ENCODE assay signal across 1 cellular context in the genomic region with DNA sequence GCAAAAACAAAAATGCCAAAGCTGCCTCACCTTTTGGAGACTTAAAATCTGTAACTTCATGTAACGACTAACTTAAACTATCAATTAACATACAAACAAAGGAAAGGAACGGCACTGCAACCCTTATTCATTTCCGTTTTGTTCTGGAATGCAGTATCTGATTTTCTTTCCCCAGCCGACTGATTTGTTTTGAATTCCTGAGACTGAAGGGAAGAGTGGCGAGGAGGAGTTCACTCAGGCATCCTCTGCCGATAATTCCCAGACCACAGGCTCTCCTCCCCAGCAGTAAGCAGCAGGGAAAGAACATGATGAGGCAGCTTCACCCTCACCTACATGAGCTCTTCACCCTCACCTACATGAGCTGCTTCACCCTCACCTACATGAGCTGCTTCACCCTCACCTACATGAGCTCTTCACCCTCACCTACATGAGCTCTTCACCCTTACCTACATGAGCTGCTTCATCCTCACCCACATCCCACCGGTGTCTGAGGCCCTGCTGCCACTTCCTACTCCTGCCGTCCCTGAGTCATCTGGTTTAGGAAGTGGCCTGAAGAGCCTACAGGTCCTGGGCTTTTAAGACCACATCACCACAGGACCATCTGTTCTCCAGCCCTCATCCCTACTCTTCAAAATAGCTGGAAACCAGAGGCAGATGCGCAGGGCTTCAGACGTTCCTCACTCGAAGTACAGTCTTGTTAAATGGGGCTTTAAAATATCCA.
TF ChIP-seq lines count a peak whose summit lies in the region.

No MANE protein-coding gene starts in this region.

TF ChIP-seq in WTC11, 78 proteins besides CTCF, POLR2A, EP300 and RAD21 (continued from another document):
- TF ChIP-seq, protein P1, sequence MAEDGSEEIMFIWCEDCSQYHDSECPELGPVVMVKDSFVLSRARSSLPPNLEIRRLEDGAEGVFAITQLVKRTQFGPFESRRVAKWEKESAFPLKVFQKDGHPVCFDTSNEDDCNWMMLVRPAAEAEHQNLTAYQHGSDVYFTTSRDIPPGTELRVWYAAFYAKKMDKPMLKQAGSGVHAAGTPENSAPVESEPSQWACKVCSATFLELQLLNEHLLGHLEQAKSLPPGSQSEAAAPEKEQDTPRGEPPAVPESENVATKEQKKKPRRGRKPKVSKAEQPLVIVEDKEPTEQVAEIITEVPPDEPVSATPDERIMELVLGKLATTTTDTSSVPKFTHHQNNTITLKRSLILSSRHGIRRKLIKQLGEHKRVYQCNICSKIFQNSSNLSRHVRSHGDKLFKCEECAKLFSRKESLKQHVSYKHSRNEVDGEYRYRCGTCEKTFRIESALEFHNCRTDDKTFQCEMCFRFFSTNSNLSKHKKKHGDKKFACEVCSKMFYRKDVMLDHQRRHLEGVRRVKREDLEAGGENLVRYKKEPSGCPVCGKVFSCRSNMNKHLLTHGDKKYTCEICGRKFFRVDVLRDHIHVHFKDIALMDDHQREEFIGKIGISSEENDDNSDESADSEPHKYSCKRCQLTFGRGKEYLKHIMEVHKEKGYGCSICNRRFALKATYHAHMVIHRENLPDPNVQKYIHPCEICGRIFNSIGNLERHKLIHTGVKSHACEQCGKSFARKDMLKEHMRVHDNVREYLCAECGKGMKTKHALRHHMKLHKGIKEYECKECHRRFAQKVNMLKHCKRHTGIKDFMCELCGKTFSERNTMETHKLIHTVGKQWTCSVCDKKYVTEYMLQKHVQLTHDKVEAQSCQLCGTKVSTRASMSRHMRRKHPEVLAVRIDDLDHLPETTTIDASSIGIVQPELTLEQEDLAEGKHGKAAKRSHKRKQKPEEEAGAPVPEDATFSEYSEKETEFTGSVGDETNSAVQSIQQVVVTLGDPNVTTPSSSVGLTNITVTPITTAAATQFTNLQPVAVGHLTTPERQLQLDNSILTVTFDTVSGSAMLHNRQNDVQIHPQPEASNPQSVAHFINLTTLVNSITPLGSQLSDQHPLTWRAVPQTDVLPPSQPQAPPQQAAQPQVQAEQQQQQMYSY (CRISPR knock-in tag; IDR thresholded peaks at IDR 0.05), result no peak
- TF ChIP-seq TEAD1 (CRISPR knock-in tag; IDR thresholded peaks at IDR 0.05) (no peak), CREB1 (CRISPR knock-in tag; IDR thresholded peaks at IDR 0.05) (no peak), GRHL2 (CRISPR knock-in tag; IDR thresholded peaks at IDR 0.05; ENCODE audit: insufficient replicate concordance, severe bottlenecking) (no peak), ZNF423 (CRISPR knock-in tag; IDR thresholded peaks at IDR 0.05) (no peak), OVOL2 (CRISPR knock-in tag; IDR thresholded peaks at IDR 0.05; ENCODE audit: borderline replicate concordance) (no peak), GTF2I (CRISPR knock-in tag; conservative IDR thresholded peaks at IDR 0.05) (no peak)
- TF ChIP-seq, protein P2, sequence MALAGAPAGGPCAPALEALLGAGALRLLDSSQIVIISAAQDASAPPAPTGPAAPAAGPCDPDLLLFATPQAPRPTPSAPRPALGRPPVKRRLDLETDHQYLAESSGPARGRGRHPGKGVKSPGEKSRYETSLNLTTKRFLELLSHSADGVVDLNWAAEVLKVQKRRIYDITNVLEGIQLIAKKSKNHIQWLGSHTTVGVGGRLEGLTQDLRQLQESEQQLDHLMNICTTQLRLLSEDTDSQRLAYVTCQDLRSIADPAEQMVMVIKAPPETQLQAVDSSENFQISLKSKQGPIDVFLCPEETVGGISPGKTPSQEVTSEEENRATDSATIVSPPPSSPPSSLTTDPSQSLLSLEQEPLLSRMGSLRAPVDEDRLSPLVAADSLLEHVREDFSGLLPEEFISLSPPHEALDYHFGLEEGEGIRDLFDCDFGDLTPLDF (CRISPR knock-in tag; IDR thresholded peaks at IDR 0.05), result no peak
- TF ChIP-seq, protein P3, sequence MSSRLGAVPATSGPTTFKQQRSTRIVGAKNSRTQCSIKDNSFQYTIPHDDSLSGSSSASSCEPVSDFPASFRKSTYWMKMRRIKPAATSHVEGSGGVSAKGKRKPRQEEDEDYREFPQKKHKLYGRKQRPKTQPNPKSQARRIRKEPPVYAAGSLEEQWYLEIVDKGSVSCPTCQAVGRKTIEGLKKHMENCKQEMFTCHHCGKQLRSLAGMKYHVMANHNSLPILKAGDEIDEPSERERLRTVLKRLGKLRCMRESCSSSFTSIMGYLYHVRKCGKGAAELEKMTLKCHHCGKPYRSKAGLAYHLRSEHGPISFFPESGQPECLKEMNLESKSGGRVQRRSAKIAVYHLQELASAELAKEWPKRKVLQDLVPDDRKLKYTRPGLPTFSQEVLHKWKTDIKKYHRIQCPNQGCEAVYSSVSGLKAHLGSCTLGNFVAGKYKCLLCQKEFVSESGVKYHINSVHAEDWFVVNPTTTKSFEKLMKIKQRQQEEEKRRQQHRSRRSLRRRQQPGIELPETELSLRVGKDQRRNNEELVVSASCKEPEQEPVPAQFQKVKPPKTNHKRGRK (CRISPR knock-in tag; IDR thresholded peaks at IDR 0.05; ENCODE audit: borderline replicate concordance), result no peak
- TF ChIP-seq, protein P4, sequence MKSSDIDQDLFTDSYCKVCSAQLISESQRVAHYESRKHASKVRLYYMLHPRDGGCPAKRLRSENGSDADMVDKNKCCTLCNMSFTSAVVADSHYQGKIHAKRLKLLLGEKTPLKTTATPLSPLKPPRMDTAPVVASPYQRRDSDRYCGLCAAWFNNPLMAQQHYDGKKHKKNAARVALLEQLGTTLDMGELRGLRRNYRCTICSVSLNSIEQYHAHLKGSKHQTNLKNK (CRISPR knock-in tag; IDR thresholded peaks at IDR 0.05), result no peak
- TF ChIP-seq, protein P5, sequence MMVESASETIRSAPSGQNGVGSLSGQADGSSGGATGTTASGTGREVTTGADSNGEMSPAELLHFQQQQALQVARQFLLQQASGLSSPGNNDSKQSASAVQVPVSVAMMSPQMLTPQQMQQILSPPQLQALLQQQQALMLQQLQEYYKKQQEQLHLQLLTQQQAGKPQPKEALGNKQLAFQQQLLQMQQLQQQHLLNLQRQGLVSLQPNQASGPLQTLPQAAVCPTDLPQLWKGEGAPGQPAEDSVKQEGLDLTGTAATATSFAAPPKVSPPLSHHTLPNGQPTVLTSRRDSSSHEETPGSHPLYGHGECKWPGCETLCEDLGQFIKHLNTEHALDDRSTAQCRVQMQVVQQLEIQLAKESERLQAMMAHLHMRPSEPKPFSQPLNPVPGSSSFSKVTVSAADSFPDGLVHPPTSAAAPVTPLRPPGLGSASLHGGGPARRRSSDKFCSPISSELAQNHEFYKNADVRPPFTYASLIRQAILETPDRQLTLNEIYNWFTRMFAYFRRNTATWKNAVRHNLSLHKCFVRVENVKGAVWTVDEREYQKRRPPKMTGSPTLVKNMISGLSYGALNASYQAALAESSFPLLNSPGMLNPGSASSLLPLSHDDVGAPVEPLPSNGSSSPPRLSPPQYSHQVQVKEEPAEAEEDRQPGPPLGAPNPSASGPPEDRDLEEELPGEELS (CRISPR knock-in tag; IDR thresholded peaks at IDR 0.05), result no peak
- TF ChIP-seq, protein P6, sequence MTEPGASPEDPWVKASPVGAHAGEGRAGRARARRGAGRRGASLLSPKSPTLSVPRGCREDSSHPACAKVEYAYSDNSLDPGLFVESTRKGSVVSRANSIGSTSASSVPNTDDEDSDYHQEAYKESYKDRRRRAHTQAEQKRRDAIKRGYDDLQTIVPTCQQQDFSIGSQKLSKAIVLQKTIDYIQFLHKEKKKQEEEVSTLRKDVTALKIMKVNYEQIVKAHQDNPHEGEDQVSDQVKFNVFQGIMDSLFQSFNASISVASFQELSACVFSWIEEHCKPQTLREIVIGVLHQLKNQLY (CRISPR knock-in tag; IDR thresholded peaks at IDR 0.05), result no peak
